ENCODE assay signal across 8 cellular contexts in the genomic region with DNA sequence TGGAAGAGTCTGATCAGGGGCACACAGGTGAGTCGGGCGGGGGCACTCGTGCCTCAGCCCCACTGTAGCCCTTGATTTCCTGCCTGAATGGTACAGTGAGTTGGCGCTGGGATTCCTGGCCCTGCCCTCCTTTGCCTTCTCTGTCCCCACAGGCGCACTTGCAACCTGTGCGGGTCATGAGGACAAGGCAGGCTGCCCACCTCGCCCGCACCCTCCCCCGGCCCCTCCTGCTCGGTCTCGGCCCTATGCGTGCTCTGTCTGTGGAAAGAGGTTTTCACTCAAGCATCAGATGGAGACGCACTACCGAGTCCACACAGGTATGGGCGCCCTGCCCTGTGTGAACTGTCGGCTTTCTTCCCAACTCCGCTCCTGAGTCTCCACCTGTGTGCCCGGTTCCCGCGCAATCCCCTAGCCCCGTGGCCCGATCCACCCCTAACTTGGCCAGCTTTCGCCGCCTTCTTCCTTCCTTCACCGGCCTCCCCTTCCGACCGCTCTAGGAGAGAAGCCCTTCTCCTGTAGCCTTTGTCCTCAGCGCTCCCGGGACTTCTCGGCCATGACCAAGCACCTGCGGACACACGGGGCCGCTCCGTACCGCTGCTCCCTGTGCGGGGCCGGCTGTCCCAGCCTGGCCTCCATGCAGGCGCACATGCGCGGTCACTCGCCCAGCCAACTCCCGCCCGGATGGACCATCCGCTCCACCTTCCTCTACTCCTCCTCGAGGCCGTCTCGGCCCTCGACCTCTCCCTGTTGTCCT. TPM values are rescaled to one million over a fixed set of nuclear protein-coding genes. Genes with fewer than 3 reads are reported as not detected.
A peak's percentile ranks its signal among the peaks of the same experiment; 100 is the strongest.
DNase-seq lines count a peak whose midpoint lies in the region; ATAC-seq and TF ChIP-seq lines count a peak whose summit lies in the region.

No MANE protein-coding gene starts in this region.

- no peaks in the 10 kb centered on the region for H3K9me2 ChIP-seq in neural cell (ENCODE audit: insufficient read depth, low read length)

- no peaks in the 10 kb centered on the region for H3K9me3 ChIP-seq in neural cell (ENCODE audit: low read length)

- TF ChIP-seq POLR2A in GM18505 (IDR thresholded peaks at IDR 0.05; ENCODE audit: borderline replicate concordance, extremely low read depth, insufficient read depth, insufficient read length): no peak

- H3K27me3 ChIP-seq in neural cell (ENCODE audit: insufficient read depth, low read depth, low read length): no peaks in the 10 kb centered on the region

- TF ChIP-seq EP300 in neural cell (conservative IDR thresholded peaks at IDR 0.05; ENCODE audit: poor library complexity, severe bottlenecking): no peak

- no TSS peak for BruUV-seq in Calu3 (replicated peaks; lab: Mats Ljungman, UMichigan)

- CTCF ChIA-PET in Calu3 (lab: Charles Lee): interaction anchor here (0.9 to 1.3 kb wide), 3 partner anchors 14 to 167 kb away, joined by 3 to 5 read pairs (median 4); no protein-coding TSS in a partner anchor

- H3K4me3 ChIP-seq in WI38 (ENCODE audit: low read depth, low read length): peak overlapping the region; percentile 78
- H3K4me3 ChIP-seq in neural cell (ENCODE audit: low read length): peak overlapping the region; percentile 99

- TF ChIP-seq CTCF in Calu3 (IDR thresholded peaks at IDR 0.05; ENCODE audit: unreplicated experiment) (no peak), WI38 (IDR thresholded peaks at IDR 0.05; ENCODE audit: low read depth, low read length) (no peak), neural cell (IDR thresholded peaks at IDR 0.05; ENCODE audit: poor library complexity, severe bottlenecking) (no peak)

- H3K9me3 Mint-ChIP-seq in Calu3 (ENCODE audit: low read depth, unreplicated experiment): no peaks in the 10 kb centered on the region

- TF ChIP-seq RAD21 in neural cell (conservative IDR thresholded peaks at IDR 0.05): no peak

- H3K27me3 Mint-ChIP-seq in Calu3 (ENCODE audit: unreplicated experiment): peaks cover 34% of the 10 kb centered on the region

- peak overlapping the region; percentile 84 for H2AFZ ChIP-seq in neural cell (ENCODE audit: low read depth, low read length)

- H3F3A ChIP-seq in neural cell (ENCODE audit: insufficient read depth, low read length, poor library complexity, severe bottlenecking): no peaks in the 10 kb centered on the region

- no peaks in the 10 kb centered on the region for H4K20me1 ChIP-seq in neural cell (ENCODE audit: insufficient read depth)

- peak overlapping the region; percentile 71 for H3K27ac ChIP-seq in neural cell (ENCODE audit: low read length)

- H3K36me3 ChIP-seq in neural cell (ENCODE audit: insufficient read depth, low read length): no peaks in the 10 kb centered on the region

- peaks cover 51% of the 10 kb centered on the region for H3K36me3 Mint-ChIP-seq in Calu3 (ENCODE audit: insufficient read depth, unreplicated experiment)

- peak overlapping the region; percentile 75 for H3K9ac ChIP-seq in neural cell (ENCODE audit: low read length)

- peak overlapping the region; percentile 77 for H3K4me3 Mint-ChIP-seq in Calu3 (ENCODE audit: low read depth, unreplicated experiment)

- intact Hi-C loops in Calu3 (cut with micrococcal nuclease; ENCODE audit: unreplicated experiment): loop anchor here (2.0 kb wide), 1 partner anchor 161 kb away; no protein-coding TSS in a partner anchor

- H3K4me1 Mint-ChIP-seq in Calu3 (ENCODE audit: low read depth, unreplicated experiment): peaks cover 30% of the 10 kb centered on the region

- H3K79me2 ChIP-seq in neural cell (replicated peaks; ENCODE audit: insufficient read depth, low read length): peaks cover 22% of the 10 kb centered on the region

- H3K27ac Mint-ChIP-seq in Calu3 (ENCODE audit: unreplicated experiment): peak overlapping the region; percentile 45

- peak overlapping the region; percentile 76 for H3K4me2 ChIP-seq in neural cell (ENCODE audit: low read length)

- ATAC-seq in HG03039 (IDR thresholded peaks at IDR 0.05; ENCODE audit: unreplicated experiment) (peak; percentile 2), GM18505 (IDR thresholded peaks at IDR 0.05; ENCODE audit: unreplicated experiment) (no peak)

- peak; percentile 71 for DNase-seq in Calu3
- peak; percentile 18 for DNase-seq in fibroblast of gingiva (ENCODE audit: low read depth)
- no peak for DNase-seq in stimulated activated naive CD4-positive, alpha-beta T cell treated with Interleukin-2 at 50 U/mL for 16 hours (lab: John Stamatoyannopoulos, UW)
- no peak for DNase-seq in activated gamma-delta T cell treated with Interleukin-2 at 50 U/mL for 16 hours

TF ChIP-seq in neural cell, 6 proteins besides CTCF, POLR2A, EP300 and RAD21:
- TF ChIP-seq MXI1 (conservative IDR thresholded peaks at IDR 0.05; ENCODE audit: poor library complexity, severe bottlenecking): no peak
- no peak for TF ChIP-seq TAF1 (IDR thresholded peaks at IDR 0.05; ENCODE audit: low read depth)
- no peak for TF ChIP-seq POLR2AphosphoS5 (IDR thresholded peaks at IDR 0.05)
- TF ChIP-seq EZH2 (IDR thresholded peaks at IDR 0.05; ENCODE audit: borderline replicate concordance, insufficient read depth, low read length, poor library complexity, severe bottlenecking): no peak
- TF ChIP-seq, protein P1, sequence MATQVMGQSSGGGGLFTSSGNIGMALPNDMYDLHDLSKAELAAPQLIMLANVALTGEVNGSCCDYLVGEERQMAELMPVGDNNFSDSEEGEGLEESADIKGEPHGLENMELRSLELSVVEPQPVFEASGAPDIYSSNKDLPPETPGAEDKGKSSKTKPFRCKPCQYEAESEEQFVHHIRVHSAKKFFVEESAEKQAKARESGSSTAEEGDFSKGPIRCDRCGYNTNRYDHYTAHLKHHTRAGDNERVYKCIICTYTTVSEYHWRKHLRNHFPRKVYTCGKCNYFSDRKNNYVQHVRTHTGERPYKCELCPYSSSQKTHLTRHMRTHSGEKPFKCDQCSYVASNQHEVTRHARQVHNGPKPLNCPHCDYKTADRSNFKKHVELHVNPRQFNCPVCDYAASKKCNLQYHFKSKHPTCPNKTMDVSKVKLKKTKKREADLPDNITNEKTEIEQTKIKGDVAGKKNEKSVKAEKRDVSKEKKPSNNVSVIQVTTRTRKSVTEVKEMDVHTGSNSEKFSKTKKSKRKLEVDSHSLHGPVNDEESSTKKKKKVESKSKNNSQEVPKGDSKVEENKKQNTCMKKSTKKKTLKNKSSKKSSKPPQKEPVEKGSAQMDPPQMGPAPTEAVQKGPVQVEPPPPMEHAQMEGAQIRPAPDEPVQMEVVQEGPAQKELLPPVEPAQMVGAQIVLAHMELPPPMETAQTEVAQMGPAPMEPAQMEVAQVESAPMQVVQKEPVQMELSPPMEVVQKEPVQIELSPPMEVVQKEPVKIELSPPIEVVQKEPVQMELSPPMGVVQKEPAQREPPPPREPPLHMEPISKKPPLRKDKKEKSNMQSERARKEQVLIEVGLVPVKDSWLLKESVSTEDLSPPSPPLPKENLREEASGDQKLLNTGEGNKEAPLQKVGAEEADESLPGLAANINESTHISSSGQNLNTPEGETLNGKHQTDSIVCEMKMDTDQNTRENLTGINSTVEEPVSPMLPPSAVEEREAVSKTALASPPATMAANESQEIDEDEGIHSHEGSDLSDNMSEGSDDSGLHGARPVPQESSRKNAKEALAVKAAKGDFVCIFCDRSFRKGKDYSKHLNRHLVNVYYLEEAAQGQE (IDR thresholded peaks at IDR 0.05; ENCODE audit: borderline replicate concordance): no peak
- TF ChIP-seq SMC3 (conservative IDR thresholded peaks at IDR 0.05; ENCODE audit: poor library complexity): no peak

RNA-seq across cellular contexts. Expression of a gene that starts 1.6 kb away (rescaled TPM):
- 65.2 and 65.3 TPM in 2 replicates for total RNA-seq in Calu3 (2022)
- polyA plus RNA-seq in neural cell: 9.0 and 15.8 TPM in 2 replicates
- 8.0 and 12.0 TPM in 2 replicates for polyA minus RNA-seq in neural cell

RNA-seq across cellular contexts. Expression of a gene that starts 11.8 kb away (rescaled TPM):
- total RNA-seq in Calu3 (2022): not detected in 2 replicates
- not detected in 2 replicates for polyA plus RNA-seq in neural cell
- polyA minus RNA-seq in neural cell: not detected in 2 replicates

RNA-seq across cellular contexts. Expression of a gene that starts 26.1 kb away (rescaled TPM):
- total RNA-seq in Calu3 (2022): 9.2 and 9.9 TPM in 2 replicates
- 4.6 and 7.2 TPM in 2 replicates for polyA plus RNA-seq in neural cell
- polyA minus RNA-seq in neural cell: not detected in 2 replicates

RNA-seq across cellular contexts. Expression of a gene that starts 29.1 kb away (rescaled TPM):
- 15.1 and 16.2 TPM in 2 replicates for total RNA-seq in Calu3 (2022)
- polyA plus RNA-seq in neural cell: 54.7 and 57.0 TPM in 2 replicates
- 13.0 and 16.3 TPM in 2 replicates for polyA minus RNA-seq in neural cell

RNA-seq across cellular contexts. Expression of a gene that starts 29.3 kb away (rescaled TPM):
- total RNA-seq in Calu3 (2022): 114 and 126 TPM in 2 replicates
- polyA plus RNA-seq in neural cell: 46.2 and 46.7 TPM in 2 replicates
- polyA minus RNA-seq in neural cell: 18.0 and 22.3 TPM in 2 replicates

Comparison
In these comparisons a context has a peak if more than half of its experiments do, and no peak if none do; other contexts are left out.
1. DNase-seq: peak in Calu3 (single experiment) and fibroblast of gingiva (single experiment); none in stimulated activated naive CD4-positive, alpha-beta T cell treated with Interleukin-2 at 50 U/mL for 16 hours (single experiment) and activated gamma-delta T cell treated with Interleukin-2 at 50 U/mL for 16 hours (single experiment).